ENCODE assay signal across 7 cellular contexts in genomic region chr1:174150499-174150898, GRCh38.
"Had no signal": no experiment of that assay in that cellular context is flagged by ENCODE, and none has a peak within 500 bp of the region (broad histone marks: within the 10 kb centered on the region; RNA-seq: fewer than 3 reads in every experiment).

No MANE protein-coding gene starts in this region.

- DNase-seq: GDM1, GF-D8 had no signal

- ATAC-seq: GM12878 had no signal

- H3K4me3 ChIP-seq: GM12878 had no signal

- FAIRE-seq: G401.6, GM12878, GM12892, GM18507, GM19239 had no signal
